27 cellular contexts compared by ENCODE assay signal in the genomic region with DNA sequence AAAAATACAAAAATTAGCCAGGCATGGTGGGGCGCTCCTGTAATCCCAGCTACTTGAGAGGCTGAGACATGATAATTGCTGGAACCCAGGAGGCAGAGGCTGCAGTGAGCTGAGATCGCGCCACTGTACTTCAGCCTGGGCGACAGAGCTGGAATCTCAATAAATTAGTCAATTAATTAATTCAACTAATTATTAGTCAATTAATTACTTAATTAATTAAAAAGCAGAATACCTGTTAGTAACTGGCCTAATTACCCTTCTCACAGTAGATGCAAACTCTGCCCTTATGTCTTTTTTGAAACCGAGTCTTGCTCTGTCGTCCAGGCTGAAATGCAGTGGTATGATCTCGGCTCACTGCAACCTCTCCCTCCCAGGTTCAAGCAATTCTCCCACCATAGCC.
"Had no signal": no experiment of that assay in that cellular context is flagged by ENCODE, and none has a peak within 500 bp of the region (broad histone marks: within the 10 kb centered on the region; RNA-seq: fewer than 3 reads in every experiment).

No MANE protein-coding gene starts in this region.

- H3K27me3 ChIP-seq: stomach, testis, thyroid gland, tibial artery, tibial nerve, transverse colon, upper lobe of left lung, upper lobe of right lung, uterus, vagina had no signal

- ATAC-seq: stimulated activated effector memory CD8-positive, alpha-beta T cell treated with anti-CD3 and anti-CD28 coated beads, Interleukin-12 subunit alpha, Interleukin-12 subunit beta, amount 100 ng/mL, for 72 hours; stimulated activated memory B cell treated with anti-CD40 and anti-IgM and Interleukin-4, amounts not matched to agents 10 μg/mL and 1 μg/mL and 100 μg/mL, for 72 hours; stimulated activated naive B cell treated with anti-CD40 and anti-IgM and Interleukin-4, amounts not matched to agents 10 μg/mL and 1 μg/mL and 100 μg/mL, for 72 hours; stimulated activated naive CD8-positive, alpha-beta T cell treated with anti-CD3 and anti-CD28 coated beads, Interleukin-15, amount 100 ng/mL, for 72 hours; stimulated activated naive CD8-positive, alpha-beta T cell treated with anti-CD3 and anti-CD28 coated beads, Interleukin-15, Interleukin-2, amounts not matched to agents 100 U/mL and 50 U/mL, for 24 hours; upper lobe of right lung had no signal

- FAIRE-seq: urothelium cell line had no signal

- H3K36me3 ChIP-seq: stomach, suprapubic skin, thoracic aorta, thyroid gland, tibial artery, tibial nerve, transverse colon, upper lobe of left lung, upper lobe of right lung, uterus, vagina had no signal

- H3K4me3 ChIP-seq: stomach, suprapubic skin, testis, thoracic aorta, thyroid gland, tibial artery, tibial nerve, transverse colon, upper lobe of left lung, upper lobe of right lung, uterus, vagina had no signal

- DNase-seq: stimulated activated CD4-positive, alpha-beta T cell treated with anti-CD3 and anti-CD28 coated beads, Interleukin-2, amount 100 ng/mL, for 48 hours; stimulated activated CD4-positive, alpha-beta T cell treated with anti-CD3 and anti-CD28 coated beads, Interleukin-4, amount 100 ng/mL, for 1 hour; stimulated activated CD4-positive, alpha-beta T cell treated with anti-CD3 and anti-CD28 coated beads, Interleukin-4, amount 100 ng/mL, for 24 hours; stimulated activated CD4-positive, alpha-beta T cell treated with anti-CD3 and anti-CD28 coated beads, Interleukin-4, amount 100 ng/mL, for 4 hours; stimulated activated CD8-positive, alpha-beta memory T cell treated with anti-CD3 and anti-CD28 coated beads, Interleukin-4, amount 100 ng/mL, for 48 hours; stimulated activated naive B cell treated with anti-CD40 and anti-IgM and Interleukin-4, amounts not matched to agents 10 μg/mL and 1 μg/mL and 100 μg/mL, for 72 hours; stimulated activated naive CD4-positive, alpha-beta T cell; stimulated activated naive CD4-positive, alpha-beta T cell treated with Interleukin-2 at 50 U/mL for 16 hours; stimulated activated naive CD8-positive, alpha-beta T cell treated with anti-CD3 and anti-CD28 coated beads, Interleukin-15, amount 100 ng/mL, for 72 hours; stimulated activated naive CD8-positive, alpha-beta T cell treated with anti-CD3 and anti-CD28 coated beads, Interleukin-15, Interleukin-2, amounts not matched to agents 100 U/mL and 50 U/mL, for 24 hours; stomach; substantia nigra; testis; thyroid gland; tibial artery; transverse colon; trophoblast cell; upper lobe of left lung; uterus had no signal

- H3K27ac ChIP-seq: stomach, suprapubic skin, testis, thoracic aorta, thyroid gland, tibial artery, tibial nerve, transverse colon, upper lobe of left lung, upper lobe of right lung, uterus, vagina had no signal

- H3K4me1 ChIP-seq: stomach, suprapubic skin, testis, thyroid gland, tibial artery, tibial nerve, transverse colon, upper lobe of left lung, upper lobe of right lung, uterus, vagina had no signal

- H3K9me3 ChIP-seq: testis, thoracic aorta, thyroid gland, tibial artery, transverse colon, upper lobe of left lung, upper lobe of right lung, uterus, vagina had no signal
